In the genomic region with DNA sequence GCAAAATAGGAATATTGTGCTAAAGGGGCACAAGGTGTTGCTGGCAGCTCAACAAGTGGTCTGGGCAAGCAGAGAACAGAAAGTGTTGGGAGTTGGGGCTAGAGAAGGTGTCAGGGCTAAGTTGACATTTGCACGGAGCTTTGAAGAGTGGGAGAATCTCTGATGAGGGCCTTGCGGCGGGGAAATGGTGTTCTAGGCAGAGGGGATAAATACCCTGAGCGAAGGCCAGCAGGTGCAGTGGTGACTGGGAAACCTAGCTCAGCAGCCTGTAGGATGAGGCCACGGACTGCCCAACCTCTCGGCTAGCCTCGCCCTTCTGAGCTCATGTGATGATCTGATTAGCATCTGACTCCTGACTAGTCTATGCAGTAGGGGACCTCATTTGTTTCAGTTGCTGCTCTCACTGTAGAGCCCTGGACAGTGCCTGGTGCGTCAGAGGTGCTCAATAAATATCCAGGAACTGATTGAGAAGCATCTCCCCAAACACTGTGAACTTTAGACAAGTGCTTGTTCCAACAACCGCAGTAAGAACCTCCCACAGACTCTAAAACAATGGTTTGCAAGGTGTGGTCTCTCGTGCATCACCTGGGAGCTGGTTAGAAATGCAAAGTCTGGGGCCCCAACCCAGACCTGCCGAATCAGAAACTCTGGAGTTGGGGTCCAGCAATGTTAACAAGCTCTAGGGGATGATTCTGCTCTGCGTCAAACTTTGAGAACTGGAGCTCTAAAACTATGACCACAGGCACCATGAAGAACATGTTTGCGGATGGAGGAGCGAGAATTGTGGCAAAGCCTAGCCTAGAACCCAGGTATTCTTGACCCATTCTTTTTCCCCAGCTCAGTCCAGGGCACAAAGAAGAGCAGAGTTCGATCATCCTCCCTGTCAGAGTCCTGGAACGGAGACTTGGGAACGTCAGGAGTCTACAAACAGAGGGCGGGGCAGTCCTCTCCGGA, we compare ENCODE assay signal across 8 cellular contexts. TPM values are rescaled to one million over a fixed set of nuclear protein-coding genes. Genes with fewer than 3 reads are reported as not detected.
DNase-seq lines count a peak whose midpoint lies in the region; ATAC-seq and TF ChIP-seq lines count a peak whose summit lies in the region.

No MANE protein-coding gene starts in this region.

- CTCF ChIA-PET in activated naive CD4-positive, alpha-beta T cell treated with anti-CD3 and anti-CD28 coated beads for 36 hours (lab: Charles Lee): interaction anchor here (0.6 to 1.6 kb wide), 2 partner anchors 32 to 78 kb away, joined by 3 to 4 read pairs; no protein-coding TSS in a partner anchor
- CTCF ChIA-PET in activated B cell treated with CpG ODN at 0.5 μM for 24 hours (lab: Charles Lee): interaction anchor here (0.7 kb wide), 1 partner anchor 55 kb away, joined by 3 read pairs; no protein-coding TSS in a partner anchor

- TF ChIP-seq CTCF in activated B cell treated with CpG ODN at 0.5 μM for 24 hours (IDR thresholded peaks at IDR 0.05): no peak

- H3K27me3 Mint-ChIP-seq in activated naive CD4-positive, alpha-beta T cell treated with anti-CD3 and anti-CD28 coated beads for 36 hours (ENCODE audit: low read depth): peaks cover 32% of the 10 kb centered on the region
- H3K27me3 Mint-ChIP-seq in activated B cell treated with CpG ODN at 0.5 μM for 24 hours: peaks cover 32% of the 10 kb centered on the region

- intact Hi-C loops in activated naive CD4-positive, alpha-beta T cell treated with anti-CD3 and anti-CD28 coated beads for 36 hours (cut with micrococcal nuclease): loop anchor here (5.0 kb wide), 1 partner anchor 57 kb away; no protein-coding TSS in a partner anchor
- intact Hi-C loops in activated B cell treated with CpG ODN at 0.5 μM for 24 hours (cut with micrococcal nuclease): loop anchor here (1.0 to 10.0 kb wide), 5 partner anchors 23 to 1574 kb away; no protein-coding TSS in a partner anchor

- H3K9me3 Mint-ChIP-seq in activated naive CD4-positive, alpha-beta T cell treated with anti-CD3 and anti-CD28 coated beads for 36 hours: no peaks in the 10 kb centered on the region
- H3K9me3 Mint-ChIP-seq in activated B cell treated with CpG ODN at 0.5 μM for 24 hours: no peaks in the 10 kb centered on the region

- peaks cover 50% of the 10 kb centered on the region for H3K4me1 ChIP-seq in stomach smooth muscle (ENCODE audit: control insufficient read depth, insufficient read depth, low read length)

- peak overlapping the region; percentile 64 for H3K4me3 Mint-ChIP-seq in activated naive CD4-positive, alpha-beta T cell treated with anti-CD3 and anti-CD28 coated beads for 36 hours
- H3K4me3 Mint-ChIP-seq in activated B cell treated with CpG ODN at 0.5 μM for 24 hours: peak overlapping the region; percentile 76

- no peaks in the 10 kb centered on the region for H3K36me3 Mint-ChIP-seq in activated naive CD4-positive, alpha-beta T cell treated with anti-CD3 and anti-CD28 coated beads for 36 hours (ENCODE audit: low read depth)
- no peaks in the 10 kb centered on the region for H3K36me3 Mint-ChIP-seq in activated B cell treated with CpG ODN at 0.5 μM for 24 hours (ENCODE audit: low read depth)

- peak overlapping the region; percentile 27 to 64 for H3K4me3 ChIP-seq in stomach smooth muscle (ENCODE audit: low read length in 2 of 2)

- H3K27me3 ChIP-seq in stomach smooth muscle (ENCODE audit: control insufficient read depth in 1 of 2, insufficient read depth in 2 of 2, low read length in 2 of 2): no peaks in the 10 kb centered on the region

- ATAC-seq in activated B cell treated with CpG ODN at 0.5 μM for 24 hours (ENCODE audit: low read depth): no peak

- in situ Hi-C loops in G401 (cut with HindIII; ENCODE audit: low sequenced_read_pairs): no loop called here

- no peak for DNase-seq in activated naive CD4-positive, alpha-beta T cell treated with anti-CD3 and anti-CD28 coated beads for 36 hours
- no peak for DNase-seq in activated naive CD4-positive, alpha-beta T cell (lab: John Stamatoyannopoulos, UW)
- DNase-seq in activated B cell treated with CpG ODN at 0.5 μM for 24 hours (no peak), islet precursor cell (peak; percentile 82), G401 (ENCODE audit: low spot score) (no peak), amygdala (lab: John Stamatoyannopoulos, UW) (no peak), occipital lobe (lab: John Stamatoyannopoulos, UW) (no peak)

- POLR2A ChIA-PET in activated B cell treated with CpG ODN at 0.5 μM for 24 hours (lab: Charles Lee): no interaction called here

- no peak overlapping the region for H3K9ac ChIP-seq in stomach smooth muscle (ENCODE audit: low read length in 2 of 2)

- H3K27ac Mint-ChIP-seq in activated naive CD4-positive, alpha-beta T cell treated with anti-CD3 and anti-CD28 coated beads for 36 hours: no peak overlapping the region
- peak overlapping the region; percentile 28 for H3K27ac Mint-ChIP-seq in activated B cell treated with CpG ODN at 0.5 μM for 24 hours

- H3K27ac ChIP-seq in stomach smooth muscle (ENCODE audit: low read length): peak overlapping the region; percentile 58

- H3K36me3 ChIP-seq in stomach smooth muscle (ENCODE audit: control insufficient read depth in 2 of 2, insufficient read depth in 2 of 2, low read length in 2 of 2): no peaks in the 10 kb centered on the region

- H3K4me1 Mint-ChIP-seq in activated naive CD4-positive, alpha-beta T cell treated with anti-CD3 and anti-CD28 coated beads for 36 hours (ENCODE audit: low read depth): peaks cover 11% of the 10 kb centered on the region
- peaks cover 22% of the 10 kb centered on the region for H3K4me1 Mint-ChIP-seq in activated B cell treated with CpG ODN at 0.5 μM for 24 hours

- H3K9me3 ChIP-seq in stomach smooth muscle (ENCODE audit: control insufficient read depth in 2 of 2, low read length in 2 of 2): no peaks in the 10 kb centered on the region

RNA-seq across cellular contexts. Expression of a gene that starts 0.9 kb away (rescaled TPM):
- total RNA-seq in activated naive CD4-positive, alpha-beta T cell treated with anti-CD3 and anti-CD28 coated beads for 36 hours: under 1 TPM in 1 of 2 experiments, not detected in 1; 0.15 TPM
- total RNA-seq in activated B cell treated with CpG ODN at 0.5 μM for 24 hours (0.12 and 0.55 TPM in 2 replicates), occipital lobe (5.9 TPM)
- total RNA-seq in G401 (2014; rRNA removed; shearing (Covaris generic)): 0.51 and 1.5 TPM in 2 replicates
